8 cellular contexts compared by ENCODE assay signal in genomic region chr2:38875576-38876367, GRCh38.
DNase-seq lines count a peak whose midpoint lies in the region; ATAC-seq, FAIRE-seq and TF ChIP-seq lines count a peak whose summit lies in the region.

Gene DHX57, minus strand, starts transcription at chr2:38875934. Its CDS starts 7,529 bp downstream, at chr2:38868405.
Gene MORN2, plus strand, starts transcription at chr2:38875976.

- TF ChIP-seq CTCF in astrocyte of the cerebellum (IDR thresholded peaks at IDR 0.05; ENCODE audit: low read depth, low read length, missing control alignments) (no peak), retinal pigment epithelial cell (conservative IDR thresholded peaks at IDR 0.05; ENCODE audit: low read depth, low read length) (no peak)

- H3K4me3 ChIP-seq in astrocyte of the cerebellum (ENCODE audit: low read depth, low read length) (peak within 1 kb of the TSS; percentile 94), retinal pigment epithelial cell (ENCODE audit: low read length) (peak within 1 kb of the TSS; percentile 98)

- peak; percentile 99 for ATAC-seq in HG02938 (IDR thresholded peaks at IDR 0.05; ENCODE audit: unreplicated experiment)

- FAIRE-seq in GM18507 (lab: Jason Lieb, UNC), result peak; percentile 89

- in situ Hi-C loops in astrocyte of the cerebellum (cut with HindIII; ENCODE audit: low sequenced_read_pairs), result no loop called here

- DNase-seq in GM18507 (ENCODE audit: extremely low spot score, insufficient read length, low read depth) (peak; percentile 91), NCI-H1694 treated with DMSO at 0.1 percent for 48 hours (lab: John Stamatoyannopoulos, UW) (peak; percentile 40), T-helper 22 cell (ENCODE audit: low read depth) (peak; percentile 66), astrocyte of the cerebellum (ENCODE audit: low read depth) (peak; percentile 34), hypothalamus (lab: John Stamatoyannopoulos, UW) (peak; percentile 17 to 90 (median 77)), retinal pigment epithelial cell (ENCODE audit: low read depth) (peak; percentile 43), cortex of kidney (lab: John Stamatoyannopoulos, UW) (no peak)
